In genomic region chr1:119582801-119583200, GRCh38 we compare ENCODE assay signal across 7 cellular contexts.
A peak's percentile ranks its signal among the peaks of the same experiment; 100 is the strongest.
DNase-seq lines count a peak whose midpoint lies in the region; ATAC-seq, FAIRE-seq and TF ChIP-seq lines count a peak whose summit lies in the region.

No MANE protein-coding gene starts in this region.

- CTCF ChIA-PET in GM12878 (lab: Yijun Ruan, JAX): no interaction called here

- H3K27ac ChIP-seq in GM12878 (ENCODE audit: control insufficient read depth, insufficient read depth) (no peak overlapping the region), substantia nigra (ENCODE audit: low read depth, low read length, poor library complexity, severe bottlenecking) (no peak overlapping the region)

- FAIRE-seq in GM12878 (lab: Jason Lieb, UNC): no peak

- DNase-seq in GM03348 (ENCODE audit: low spot score) (peak; percentile 64), NOMO-1 (lab: John Stamatoyannopoulos, UW; ENCODE audit: unreplicated experiment in 2 of 2) (peak; percentile 26 to 56), GM12878 (ENCODE audit: low read depth, low spot score) (no peak), islet precursor cell (peak; percentile 85), substantia nigra (lab: John Stamatoyannopoulos, UW) (peak in 42 of 49 donors; percentile 2 to 72 (median 31))

- TF ChIP-seq EP300 in GM12878 (IDR thresholded peaks at IDR 0.05; ENCODE audit: borderline replicate concordance in 1 of 2, control insufficient read depth in 1 of 2, low read depth in 2 of 2, low read length in 2 of 2): no peak

- no peaks in the 10 kb centered on the region for H3K79me2 ChIP-seq in GM12878 (ENCODE audit: control insufficient read depth, insufficient read depth, low read length)

- no peak overlapping the region for H3K9ac ChIP-seq in GM12878 (ENCODE audit: control insufficient read depth, insufficient read depth, low read length)

- no peaks in the 10 kb centered on the region for H3K4me1 ChIP-seq in GM12878 (ENCODE audit: control insufficient read depth, insufficient read depth, low read length)

- POLR2A ChIA-PET in GM12878 (lab: Charles Lee): no interaction called here

- SMC1A ChIA-PET in GM12878 (lab: Charles Lee; ENCODE audit: uncharacterized antibody, unreplicated experiment): interaction anchor here (0.8 kb wide), 1 partner anchor 93 kb away, joined by 4 read pairs; no protein-coding TSS in a partner anchor

- H3K9me3 ChIP-seq in GM12878 (replicated peaks; ENCODE audit: control insufficient read depth, insufficient read depth, low read length): no peaks in the 10 kb centered on the region

- 0% methylated on average over 1 of the region's 1 CpG for WGBS in GM12878 (ENCODE audit: insufficient coverage, insufficient replicate concordance, low lambda C conversion rate, missing lambda C conversion rate)

- peak; percentile 39 to 49 (median 47) for TF ChIP-seq CTCF in GM12878 (IDR thresholded peaks at IDR 0.05 in 2 of 3, conservative IDR thresholded peaks at IDR 0.05 in 1 of 3; ENCODE audit: control insufficient read depth in 2 of 3, extremely low read depth in 1 of 3, insufficient read depth in 1 of 3, low read depth in 3 of 3, low read length in 3 of 3)

- no peak for TF ChIP-seq POLR2A in GM12878 (IDR thresholded peaks at IDR 0.05; ENCODE audit: low read depth, low read length)

- H2AFZ ChIP-seq in GM12878 (ENCODE audit: control insufficient read depth, low read depth, low read length): no peak overlapping the region

- H3K4me2 ChIP-seq in GM12878 (ENCODE audit: control insufficient read depth, insufficient read depth): no peak overlapping the region

- no peaks in the 10 kb centered on the region for H3K36me3 ChIP-seq in GM12878 (ENCODE audit: control insufficient read depth in 2 of 2, insufficient read depth in 2 of 2, low read length in 1 of 2)

- peak; percentile 50 for TF ChIP-seq RAD21 in GM12878 (IDR thresholded peaks at IDR 0.05; ENCODE audit: insufficient read depth, low read depth, low read length)

- ATAC-seq in HG03442 (IDR thresholded peaks at IDR 0.05; ENCODE audit: unreplicated experiment) (peak; percentile 57), GM12878 (peak; percentile 88), HG02970 (IDR thresholded peaks at IDR 0.05; ENCODE audit: low FRiP score, unreplicated experiment) (no peak)

- no TSS peak for BruUV-seq in GM12878 (replicated peaks; lab: Mats Ljungman, UMichigan)

- H3K4me3 ChIP-seq in GM12878: no peak overlapping the region

- no peaks in the 10 kb centered on the region; a peak in 1 of 4 replicates for H3K27me3 ChIP-seq in GM12878 (replicated peaks in 1 of 2; ENCODE audit: control insufficient read depth in 2 of 2, insufficient read depth in 2 of 2, low read length in 1 of 2)

- H4K20me1 ChIP-seq in GM12878 (ENCODE audit: control insufficient read depth, insufficient read depth): no peaks in the 10 kb centered on the region

- in situ Hi-C loops in GM12878 (cut with MboI): no loop called here

- RAD21 ChIA-PET in GM12878 (lab: Charles Lee; ENCODE audit: unreplicated experiment): no interaction called here

- intact Hi-C loops in GM12878 (cut with micrococcal nuclease; ENCODE audit: unreplicated experiment): loop anchor here (2.0 kb wide), 1 partner anchor 24 kb away; no protein-coding TSS in a partner anchor

TF ChIP-seq in GM12878, 131 proteins besides CTCF, POLR2A, EP300 and RAD21:
- no peak for TF ChIP-seq REST (IDR thresholded peaks at IDR 0.05; ENCODE audit: low read depth, low read length)
